In the genomic region with DNA sequence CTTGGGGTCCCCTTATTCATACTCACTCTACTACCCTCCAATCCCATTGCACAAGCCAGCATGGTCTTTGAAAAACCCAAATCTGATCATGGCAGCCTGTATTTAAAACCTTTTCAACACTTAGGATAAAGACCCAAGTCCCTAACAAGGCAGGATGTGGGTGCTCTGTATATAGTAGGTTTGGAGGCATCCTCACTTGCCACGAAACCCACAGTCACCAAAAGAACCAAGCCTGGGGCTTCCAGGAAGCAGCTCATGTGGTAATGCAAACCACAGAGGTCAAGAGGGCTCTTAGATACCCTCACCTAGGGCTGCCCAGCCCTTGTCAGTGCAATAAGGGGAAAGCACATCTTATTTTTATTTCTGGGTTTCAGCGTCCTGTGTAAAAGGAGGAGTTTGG, we compare ENCODE assay signal across 15 cellular contexts.
"Had no signal": no experiment of that assay in that cellular context is flagged by ENCODE, and none has a peak within 500 bp of the region (broad histone marks: within the 10 kb centered on the region; RNA-seq: fewer than 3 reads in every experiment).

No MANE protein-coding gene starts in this region.

- ATAC-seq: foreskin keratinocyte, left lobe of liver had no signal

- H3K4me3 Mint-ChIP-seq: activated T-cell treated with anti-CD3 and anti-CD28 coated beads, Interleukin-2, amount 50 U/mL, for 24 hours; nephron progenitor cell had no signal

- H3K27ac Mint-ChIP-seq: activated T-cell treated with anti-CD3 and anti-CD28 coated beads, Interleukin-2, amount 50 U/mL, for 24 hours; nephron progenitor cell had no signal

- H3K9me3 Mint-ChIP-seq: activated T-cell treated with anti-CD3 and anti-CD28 coated beads, Interleukin-2, amount 50 U/mL, for 24 hours; nephron progenitor cell had no signal

- DNase-seq: activated CD4-positive, alpha-beta T cell treated with anti-CD3 and anti-CD28 coated beads for 1 hour; activated gamma-delta T cell treated with Interleukin-2 at 50 U/mL for 16 hours; activated T-cell treated with anti-CD3 and anti-CD28 coated beads, Interleukin-2, amount 50 U/mL, for 24 hours; foreskin keratinocyte; islet precursor cell; mammary epithelial cell; nephron progenitor cell; stimulated activated CD4-positive, alpha-beta T cell treated with anti-CD3 and anti-CD28 coated beads, Interleukin-4, amount 100 ng/mL, for 1 hour; stimulated activated CD8-positive, alpha-beta memory T cell treated with anti-CD3 and anti-CD28 coated beads, Interleukin-4, amount 100 ng/mL, for 48 hours; stomach; SW 1271; T1000 had no signal

- H3K4me3 ChIP-seq: cardiac muscle cell, stomach, thoracic aorta had no signal
